ENCODE assay signal across 33 cellular contexts in genomic region chr3:168997488-168997887, GRCh38.
"Had no signal": no experiment of that assay in that cellular context is flagged by ENCODE, and none has a peak within 500 bp of the region (broad histone marks: within the 10 kb centered on the region; RNA-seq: fewer than 3 reads in every experiment).

No MANE protein-coding gene starts in this region.

- FAIRE-seq: astrocyte, TTC549 had no signal

- H3K27ac ChIP-seq: adrenal gland, body of pancreas, brain microvascular endothelial cell, breast epithelium, VCaP had no signal

- H3K36me3 ChIP-seq: adrenal gland, brain microvascular endothelial cell, breast epithelium had no signal

- H3K4me1 ChIP-seq: adrenal gland, body of pancreas, breast epithelium had no signal

- H3K4me3 ChIP-seq: adrenal gland, body of pancreas, breast epithelium had no signal

- DNase-seq: activated B cell treated with CpG ODN at 0.5 μM for 24 hours; activated CD4-positive, alpha-beta memory T cell treated with anti-CD3 and anti-CD28 coated beads for 36 hours; activated CD4-positive, alpha-beta T cell treated with anti-CD3 and anti-CD28 coated beads for 4 hours; activated CD4-positive, alpha-beta T cell treated with anti-CD3 and anti-CD28 coated beads, Interleukin-2, amount 10 ng/mL, durations not matched to agents 24 days and 14 days; activated CD4-positive, alpha-beta T cell treated with anti-CD3 and anti-CD28 coated beads, Interleukin-2, amount 50 U/mL, for 1 hour; activated CD4-positive, alpha-beta T cell treated with anti-CD3 and anti-CD28 coated beads, Interleukin-2, amount 50 U/mL, for 4 hours; activated CD4-positive, CD25-positive, alpha-beta regulatory T cell treated with anti-CD3 and anti-CD28 coated beads, Interleukin-2, amount 50 U/mL, for 72 hours; activated CD8-positive, alpha-beta memory T cell treated with anti-CD3 and anti-CD28 coated beads, Interleukin-2, amount 50 U/mL, for 4 hours; activated CD8-positive, alpha-beta T cell treated with anti-CD3 and anti-CD28 coated beads for 36 hours; activated effector memory CD4-positive, alpha-beta T cell treated with anti-CD3 and anti-CD28 coated beads, Interleukin-2, amount 50 U/mL, for 16 hours; activated gamma-delta T cell treated with Interleukin-2 at 50 U/mL for 16 hours; activated naive CD4-positive, alpha-beta T cell; activated naive CD4-positive, alpha-beta T cell treated with anti-CD3 and anti-CD28 coated beads for 36 hours; activated naive CD4-positive, alpha-beta T cell treated with anti-CD3 and anti-CD28 coated beads, Interleukin-2, amount 50 U/mL, for 16 hours; activated naive CD8-positive, alpha-beta T cell treated with anti-CD3 and anti-CD28 coated beads for 36 hours; activated T-cell treated with anti-CD3 and anti-CD28 coated beads for 4 hours; activated T-cell treated with anti-CD3 and anti-CD28 coated beads, Interleukin-2, amount 50 U/mL, for 1 hour; activated T-cell treated with anti-CD3 and anti-CD28 coated beads, Interleukin-2, amount 50 U/mL, for 4 hours; activated T-cell treated with anti-CD3 and anti-CD28 coated beads, Interleukin-2, amount 50 U/mL, for 72 hours; adrenal gland; amniotic stem cell; aorta; body of pancreas; brain microvascular endothelial cell; central memory CD4-positive, alpha-beta T cell; T-helper 2 cell; T-helper 9 cell had no signal

- H3K9me3 ChIP-seq: adrenal gland, body of pancreas, breast epithelium had no signal

- ATAC-seq: activated CD8-positive, alpha-beta T cell treated with anti-CD3 and anti-CD28 coated beads for 36 hours; activated naive CD4-positive, alpha-beta T cell treated with anti-CD3 and anti-CD28 coated beads, Interleukin-2, amount 50 U/mL, for 72 hours; activated T-cell treated with anti-CD3 and anti-CD28 coated beads, Interleukin-2, amount 50 U/mL, for 4 hours; activated T-cell treated with anti-CD3 and anti-CD28 coated beads, Interleukin-2, amount 50 U/mL, for 72 hours; activated T-helper 17 cell treated with anti-CD3 and anti-CD28 coated beads, Interleukin-2, amount 50 U/mL, for 72 hours; body of pancreas had no signal

- H3K27me3 ChIP-seq: adrenal gland, body of pancreas, brain microvascular endothelial cell, breast epithelium had no signal
